ENCODE assay signal across 8 cellular contexts in the genomic region with DNA sequence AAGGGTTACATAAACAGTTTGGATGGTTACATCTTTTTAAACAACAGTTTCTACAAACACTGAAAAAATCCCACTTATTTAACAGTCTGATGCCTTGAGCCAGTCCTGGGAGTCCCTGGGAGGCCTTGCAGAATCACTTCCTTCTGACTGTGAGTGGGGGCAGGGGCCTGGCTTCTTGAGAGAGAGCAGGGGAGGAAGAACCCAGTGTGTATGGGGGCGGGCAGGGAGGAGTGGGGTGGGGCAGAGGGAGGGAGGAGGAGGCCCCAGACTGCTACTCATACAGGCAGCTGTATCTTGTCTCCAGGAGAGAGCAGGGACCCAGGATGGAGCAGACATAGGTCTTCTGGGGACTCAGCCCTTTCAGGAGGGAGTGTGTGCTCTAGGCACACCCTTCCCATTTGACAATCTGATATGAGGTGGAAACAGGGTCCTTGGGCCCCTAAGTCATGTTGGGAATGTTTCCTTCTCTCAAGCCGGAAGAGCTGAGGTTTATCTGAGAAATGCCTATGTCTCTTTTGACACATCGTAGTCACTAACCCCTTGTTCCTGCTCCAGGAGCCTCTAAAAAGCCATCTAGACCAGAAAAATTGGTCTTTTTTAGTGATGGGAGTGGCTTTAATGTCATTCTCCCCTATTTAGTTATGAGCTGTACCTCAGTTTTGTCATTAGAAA.
DNase-seq lines count a peak whose midpoint lies in the region; ATAC-seq lines count a peak whose summit lies in the region.

No MANE protein-coding gene starts in this region.

- ATAC-seq in HG03025 (IDR thresholded peaks at IDR 0.05; ENCODE audit: low FRiP score, unreplicated experiment), result peak; percentile 72

- peak; percentile 9 for DNase-seq in NCI-H82 (lab: John Stamatoyannopoulos, UW)
- no peak for DNase-seq in NCI-H82 treated with DMSO at 0.1 percent for 48 hours (lab: John Stamatoyannopoulos, UW; ENCODE audit: unreplicated experiment)
- peak; percentile 87 for DNase-seq in SIG-M5 (lab: John Stamatoyannopoulos, UW)
- DNase-seq in amniotic epithelial cell (ENCODE audit: low read depth), result peak; percentile 92
- peak; percentile 92 for DNase-seq in kidney tubule cell (ENCODE audit: low spot score)
- DNase-seq in stimulated activated CD8-positive, alpha-beta memory T cell treated with anti-CD3 and anti-CD28 coated beads, Interleukin-15, amount 100 ng/mL, for 48 hours (ENCODE audit: low read depth in 2 of 2), result peak; percentile 41 to 61
- no peak for DNase-seq in NCI-H1092 treated with DMSO at 0.1 percent for 48 hours (lab: John Stamatoyannopoulos, UW)

Comparison
In these comparisons a context has a peak if more than half of its experiments do, and no peak if none do; other contexts are left out.
1. DNase-seq: peak in NCI-H82 (single experiment), SIG-M5 (single experiment), amniotic epithelial cell (single experiment), kidney tubule cell (single experiment) and stimulated activated CD8-positive, alpha-beta memory T cell treated with anti-CD3 and anti-CD28 coated beads, Interleukin-15, amount 100 ng/mL, for 48 hours (2 of 2); none in NCI-H82 treated with DMSO at 0.1 percent for 48 hours (single experiment) and NCI-H1092 treated with DMSO at 0.1 percent for 48 hours (single experiment).